Comparison of ENCODE assay signal across 24 cellular contexts in the genomic region with DNA sequence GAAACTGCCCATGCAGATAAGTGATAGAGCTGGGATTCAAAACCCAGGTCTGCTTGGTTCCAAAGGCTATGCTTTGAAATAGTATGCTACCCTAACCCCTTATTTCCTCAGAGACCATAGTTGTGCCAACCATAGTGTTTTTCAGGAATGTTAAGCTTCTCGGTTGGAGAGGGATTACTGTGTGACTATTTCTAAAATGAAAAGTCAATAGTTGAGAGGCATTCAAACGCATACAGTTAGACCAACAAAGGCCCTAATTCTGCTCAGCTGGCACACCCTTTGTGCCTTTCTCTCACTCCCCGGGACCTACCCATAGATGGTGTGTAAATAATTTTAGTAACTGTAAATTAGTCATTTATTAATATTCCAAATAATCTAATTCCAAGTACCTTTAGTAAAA.
"Had no signal": no experiment of that assay in that cellular context is flagged by ENCODE, and none has a peak within 500 bp of the region (broad histone marks: within the 10 kb centered on the region; RNA-seq: fewer than 3 reads in every experiment).

No MANE protein-coding gene starts in this region.

- H3K27ac Mint-ChIP-seq: effector memory CD8-positive, alpha-beta T cell; naive thymus-derived CD8-positive, alpha-beta T cell; nephron progenitor cell had no signal

- H3K36me3 Mint-ChIP-seq: naive thymus-derived CD8-positive, alpha-beta T cell had no signal

- H3K27ac ChIP-seq: esophagus squamous epithelium, heart right ventricle, lower lobe of right lung, neutrophil, pancreas, right lobe of liver, stomach, thyroid gland, vagina had no signal

- H3K4me1 ChIP-seq: lower lobe of right lung, pancreas, right lobe of liver, thyroid gland had no signal

- H3K9me3 ChIP-seq: esophagus squamous epithelium, heart right ventricle, lower lobe of right lung, neutrophil, pancreas, right lobe of liver, stomach, thyroid gland, vagina had no signal

- H3K9me3 Mint-ChIP-seq: nephron progenitor cell had no signal

- H3K4me3 ChIP-seq: esophagus squamous epithelium, heart right ventricle, lower lobe of right lung, pancreas, right lobe of liver, stomach, thyroid gland, vagina had no signal

- H3K4me1 Mint-ChIP-seq: naive thymus-derived CD8-positive, alpha-beta T cell had no signal

- H3K27me3 ChIP-seq: heart right ventricle, neutrophil, pancreas, right lobe of liver, stomach, thyroid gland, vagina had no signal

- H3K27me3 Mint-ChIP-seq: effector memory CD8-positive, alpha-beta T cell; naive thymus-derived CD8-positive, alpha-beta T cell had no signal

- H3K36me3 ChIP-seq: esophagus squamous epithelium, heart right ventricle, lower lobe of right lung, neutrophil, pancreas, right lobe of liver, stomach, thyroid gland, vagina had no signal

- DNase-seq: cortex of kidney; effector memory CD8-positive, alpha-beta T cell; erythroblast; esophagus squamous epithelium; foreskin melanocyte; glutamatergic neuron; heart right ventricle; hippocampal formation; left ventricle myocardium superior; lower lobe of right lung; naive thymus-derived CD8-positive, alpha-beta T cell; nephron progenitor cell; pancreas; retina; right lobe of liver; small intestine; stimulated activated CD4-positive, alpha-beta T cell treated with anti-CD3 and anti-CD28 coated beads, Interleukin-15, amount 100 ng/mL, for 24 hours; stimulated activated CD4-positive, alpha-beta T cell treated with anti-CD3 and anti-CD28 coated beads, Interleukin-2, amount 100 ng/mL, for 48 hours; stimulated activated naive CD4-positive, alpha-beta T cell treated with Interleukin-2 at 50 U/mL for 16 hours; stomach; thyroid gland; trophoblast cell had no signal

- ATAC-seq: effector memory CD8-positive, alpha-beta T cell; heart right ventricle; left ventricle myocardium superior; lower lobe of right lung; naive thymus-derived CD8-positive, alpha-beta T cell; pancreas; right lobe of liver had no signal

- H3K4me3 Mint-ChIP-seq: effector memory CD8-positive, alpha-beta T cell; naive thymus-derived CD8-positive, alpha-beta T cell; nephron progenitor cell had no signal
